1 cellular context compared by ENCODE assay signal in the genomic region with DNA sequence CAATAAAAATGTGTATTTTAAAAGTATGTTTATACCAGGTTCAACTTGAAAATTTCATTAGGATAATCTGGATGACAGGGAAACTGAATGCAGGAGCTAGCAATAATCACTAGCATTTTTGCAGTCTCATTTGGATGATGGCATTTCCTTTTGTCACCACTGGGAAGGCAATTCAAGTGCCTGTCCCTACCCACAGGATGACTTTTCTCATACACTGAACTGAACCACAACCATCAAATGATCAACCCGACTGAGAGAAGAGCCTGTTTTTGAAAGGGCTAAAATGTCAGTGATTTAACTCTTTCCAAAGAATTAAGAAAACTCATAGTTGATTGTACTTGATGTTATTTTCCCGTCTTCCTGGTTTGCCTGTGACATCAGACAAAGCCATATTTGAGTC.
TF ChIP-seq lines count a peak whose summit lies in the region.

No MANE protein-coding gene starts in this region.

TF ChIP-seq in GM12878, 131 proteins besides CTCF, POLR2A, EP300 and RAD21 (continued from another document):
- no peak for TF ChIP-seq CUX1 (IDR thresholded peaks at IDR 0.05; ENCODE audit: insufficient replicate concordance, low read depth, low read length)
- TF ChIP-seq ZNF384 (IDR thresholded peaks at IDR 0.05; ENCODE audit: borderline replicate concordance, low read depth, low read length), result no peak
- TF ChIP-seq HDAC2 (IDR thresholded peaks at IDR 0.05), result no peak
- no peak for TF ChIP-seq CHD2 (IDR thresholded peaks at IDR 0.05; ENCODE audit: borderline replicate concordance, low read depth, low read length)
- TF ChIP-seq CREB1 (IDR thresholded peaks at IDR 0.05; ENCODE audit: low read depth), result no peak
- no peak for TF ChIP-seq HDGF (IDR thresholded peaks at IDR 0.05)
- no peak for TF ChIP-seq SMARCA5 (IDR thresholded peaks at IDR 0.05)
- TF ChIP-seq ZNF274 (IDR thresholded peaks at IDR 0.05; ENCODE audit: insufficient read depth, insufficient read length), result no peak
- TF ChIP-seq ZNF592 (IDR thresholded peaks at IDR 0.05), result no peak
